ENCODE assay signal across 24 cellular contexts in genomic region chr14:54867011-54867410, GRCh38. TPM values are rescaled to one million over a fixed set of nuclear protein-coding genes. Genes with fewer than 3 reads are reported as not detected.
DNase-seq lines count a peak whose midpoint lies in the region; ATAC-seq and TF ChIP-seq lines count a peak whose summit lies in the region.
"Had no signal": no experiment of that assay in that cellular context is flagged by ENCODE, and none has a peak within 500 bp of the region (broad histone marks: within the 10 kb centered on the region; RNA-seq: fewer than 3 reads in every experiment).

No MANE protein-coding gene starts in this region.

- no peaks in the 10 kb centered on the region for H3K9me3 Mint-ChIP-seq in chondrocyte (ENCODE audit: low read depth)
- no peaks in the 10 kb centered on the region for H3K9me3 Mint-ChIP-seq in Caco-2 (ENCODE audit: unreplicated experiment)
- H3K9me3 Mint-ChIP-seq: activated naive CD4-positive, alpha-beta T cell treated with anti-CD3 and anti-CD28 coated beads for 36 hours; activated T-cell treated with anti-CD3 and anti-CD28 coated beads, Interleukin-2, amount 50 U/mL, for 4 hours had no signal

- intact Hi-C loops in Right ventricle myocardium superior (cut with DNase I) (no loop called here), Caco-2 (cut with micrococcal nuclease; ENCODE audit: unreplicated experiment) (no loop called here)

- peak overlapping the region; percentile 71 for H3K27ac ChIP-seq in cardiac muscle cell
- H3K27ac ChIP-seq: BLaER1, epithelial cell of prostate, gastroesophageal sphincter, neutrophil, Peyer's patch had no signal

- peaks cover 11% of the 10 kb centered on the region for H3K4me1 ChIP-seq in cardiac muscle cell (ENCODE audit: low read depth)
- H3K4me1 ChIP-seq in Caco-2: peaks cover 5% of the 10 kb centered on the region
- H3K4me1 ChIP-seq: BLaER1, Peyer's patch had no signal

- BruUV-seq in Caco-2 (replicated peaks; lab: Mats Ljungman, UMichigan): no TSS peak

- H3K27ac Mint-ChIP-seq in chondrocyte (ENCODE audit: unreplicated experiment) (peak overlapping the region; percentile 50), Caco-2 (ENCODE audit: unreplicated experiment) (no peak overlapping the region)
- H3K27ac Mint-ChIP-seq: activated CD4-positive, alpha-beta T cell treated with anti-CD3 and anti-CD28 coated beads for 36 hours; activated naive CD4-positive, alpha-beta T cell treated with anti-CD3 and anti-CD28 coated beads for 36 hours had no signal

- TF ChIP-seq CTCF in cardiac muscle cell (IDR thresholded peaks at IDR 0.05; ENCODE audit: low read depth, low read length): no peak
- no peak for TF ChIP-seq CTCF in chondrocyte (IDR thresholded peaks at IDR 0.05)
- TF ChIP-seq CTCF in Caco-2 (IDR thresholded peaks at IDR 0.05; ENCODE audit: insufficient read depth in 1 of 2, low read depth in 1 of 2, low read length in 1 of 2, severe bottlenecking in 1 of 2, unreplicated experiment in 1 of 2): no peak

- CTCF ChIA-PET in Caco-2 (lab: Charles Lee): no interaction called here

- peak; percentile 48 to 72 for DNase-seq in cardiac muscle cell (ENCODE audit: low read depth in 1 of 2, low spot score in 1 of 2)
- DNase-seq in Right ventricle myocardium superior: no peak
- no peak for DNase-seq in chondrocyte (ENCODE audit: low spot score)
- DNase-seq in left lobe of liver (ENCODE audit: low spot score): no peak
- DNase-seq in stromal cell of bone marrow (ENCODE audit: low read depth): peak; percentile 25
- no peak for DNase-seq in Caco-2
- no peak for DNase-seq in Kasumi-1 (lab: John Stamatoyannopoulos, UW)
- DNase-seq: activated CD4-positive, alpha-beta T cell treated with anti-CD3 and anti-CD28 coated beads for 36 hours; activated naive CD4-positive, alpha-beta T cell treated with anti-CD3 and anti-CD28 coated beads for 36 hours; activated T-cell treated with anti-CD3 and anti-CD28 coated beads, Interleukin-2, amount 50 U/mL, for 4 hours; amygdala; DND-41; mucosa of descending colon; NCI-H1092; NCI-H187; NCI-H2171 treated with DMSO at 0.1 percent for 48 hours; Peyer's patch; T-helper 1 cell had no signal

- H3K27me3 Mint-ChIP-seq in chondrocyte (ENCODE audit: low read depth) (no peaks in the 10 kb centered on the region), Caco-2 (ENCODE audit: insufficient read depth, unreplicated experiment) (no peaks in the 10 kb centered on the region)
- H3K27me3 Mint-ChIP-seq: activated CD4-positive, alpha-beta T cell treated with anti-CD3 and anti-CD28 coated beads for 36 hours had no signal

- POLR2A ChIA-PET in Caco-2 (lab: Charles Lee): no interaction called here

- H3K36me3 ChIP-seq in cardiac muscle cell: no peaks in the 10 kb centered on the region
- no peaks in the 10 kb centered on the region for H3K36me3 ChIP-seq in Caco-2 (ENCODE audit: control insufficient read depth, insufficient read depth, low read length)
- H3K36me3 ChIP-seq: gastroesophageal sphincter, HAP-1, Peyer's patch had no signal

- H3K4me3 ChIP-seq in cardiac muscle cell (no peak overlapping the region), Caco-2 (ENCODE audit: low read depth, low read length) (no peak overlapping the region)
- H3K4me3 ChIP-seq: BLaER1, gastroesophageal sphincter, HAP-1, mucosa of descending colon, Peyer's patch had no signal

- H3K4me1 Mint-ChIP-seq in chondrocyte (ENCODE audit: low read depth): peaks cover 53% of the 10 kb centered on the region
- peaks cover 7% of the 10 kb centered on the region for H3K4me1 Mint-ChIP-seq in Caco-2 (ENCODE audit: low read depth, unreplicated experiment)

- H3K36me3 Mint-ChIP-seq in chondrocyte (ENCODE audit: low read depth) (peaks cover 1% of the 10 kb centered on the region), Caco-2 (ENCODE audit: insufficient read depth, unreplicated experiment) (peaks cover 4% of the 10 kb centered on the region)

- H3K27me3 ChIP-seq in cardiac muscle cell: no peaks in the 10 kb centered on the region
- H3K27me3 ChIP-seq in Caco-2 (replicated peaks; ENCODE audit: control insufficient read depth, insufficient read depth, low read length): no peaks in the 10 kb centered on the region
- H3K27me3 ChIP-seq: BLaER1, gastroesophageal sphincter, neutrophil, Peyer's patch had no signal

- H3K9me3 ChIP-seq in cardiac muscle cell (ENCODE audit: low read depth) (no peaks in the 10 kb centered on the region), Caco-2 (no peaks in the 10 kb centered on the region)
- H3K9me3 ChIP-seq: BLaER1, gastroesophageal sphincter, HAP-1, mucosa of descending colon, neutrophil, Peyer's patch had no signal

- ATAC-seq in Right ventricle myocardium superior (ENCODE audit: poor library complexity) (no peak), left lobe of liver (peak; percentile 23), HG03565 (IDR thresholded peaks at IDR 0.05; ENCODE audit: unreplicated experiment) (no peak)
- ATAC-seq: activated CD4-positive, alpha-beta T cell treated with anti-CD3 and anti-CD28 coated beads for 36 hours; activated T-cell treated with anti-CD3 and anti-CD28 coated beads, Interleukin-2, amount 50 U/mL, for 4 hours; gastroesophageal sphincter; mucosa of descending colon had no signal

- H3K4me3 Mint-ChIP-seq in chondrocyte (ENCODE audit: unreplicated experiment) (no peak overlapping the region), Caco-2 (ENCODE audit: unreplicated experiment) (no peak overlapping the region)
- H3K4me3 Mint-ChIP-seq: activated CD4-positive, alpha-beta T cell treated with anti-CD3 and anti-CD28 coated beads for 36 hours; activated naive CD4-positive, alpha-beta T cell treated with anti-CD3 and anti-CD28 coated beads for 36 hours; activated T-cell treated with anti-CD3 and anti-CD28 coated beads, Interleukin-2, amount 50 U/mL, for 4 hours had no signal

RNA-seq across cellular contexts. Expression of gene GCH1, which starts 35.6 kb away (rescaled TPM):
- total RNA-seq in cardiac muscle cell (3.5 and 4.3 TPM in 2 replicates), Right ventricle myocardium superior (1.9 TPM), chondrocyte (0.56 to 1.4 TPM (median 0.95 TPM) in 3 replicates), left lobe of liver (71.0 TPM), Caco-2 (2022) (16.8 and 17.9 TPM in 2 replicates)
- polyA plus RNA-seq in cardiac muscle cell: 2.5 and 3.0 TPM in 2 replicates

Comparison
In these comparisons a context has a peak if more than half of its experiments do, and no peak if none do; other contexts are left out.
1. DNase-seq: peak in cardiac muscle cell (2 of 2) and stromal cell of bone marrow (single experiment); none in Right ventricle myocardium superior (single experiment), chondrocyte (single experiment), left lobe of liver (single experiment), Caco-2 (0 of 2) and Kasumi-1 (0 of 2).